Comparison of ENCODE assay signal across 20 cellular contexts in the genomic region with DNA sequence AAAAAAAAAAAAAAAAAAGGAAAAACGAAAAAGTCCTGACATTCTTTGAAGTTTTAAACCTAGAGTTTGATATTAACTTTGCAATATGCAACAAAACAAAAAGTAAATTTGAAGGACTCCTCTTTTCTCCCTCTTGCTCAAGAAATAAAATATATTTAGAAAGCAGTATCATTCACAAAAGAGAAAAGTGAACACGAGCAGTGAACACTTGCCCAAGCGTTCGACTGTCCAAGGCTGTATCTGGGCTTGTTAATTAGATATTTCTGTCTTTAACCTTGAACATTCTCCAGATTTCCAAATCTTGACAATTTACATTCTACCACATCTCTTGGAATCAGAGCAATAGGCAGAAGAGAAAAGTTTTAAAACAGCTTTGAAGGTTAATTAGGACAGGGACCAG.
DNase-seq lines count a peak whose midpoint lies in the region; ATAC-seq, FAIRE-seq and TF ChIP-seq lines count a peak whose summit lies in the region.
"Had no signal": no experiment of that assay in that cellular context is flagged by ENCODE, and none has a peak within 500 bp of the region (broad histone marks: within the 10 kb centered on the region; RNA-seq: fewer than 3 reads in every experiment).

No MANE protein-coding gene starts in this region.

- no peaks in the 10 kb centered on the region for H3K27me3 ChIP-seq in right lobe of liver
- H3K27me3 ChIP-seq in HepG2 (ENCODE audit: control insufficient read depth in 1 of 2, insufficient read depth in 2 of 2, low read length in 2 of 2) = no peaks in the 10 kb centered on the region
- no peaks in the 10 kb centered on the region for H3K27me3 ChIP-seq in esophagus muscularis mucosa
- no peaks in the 10 kb centered on the region for H3K27me3 ChIP-seq in muscle layer of colon (ENCODE audit: control insufficient read depth in 1 of 2, insufficient read depth in 2 of 2, low read length in 2 of 2)
- H3K27me3 ChIP-seq in hepatocyte = no peaks in the 10 kb centered on the region
- H3K27me3 ChIP-seq: MG63 had no signal

- DNase-seq in right lobe of liver = no peak
- DNase-seq in HepG2 (ENCODE audit: low spot score) = no peak
- DNase-seq in esophagus muscularis mucosa (ENCODE audit: extremely low spot score) = no peak
- DNase-seq in hepatocyte (ENCODE audit: low spot score) = no peak
- DNase-seq in MV-4-11 (lab: John Stamatoyannopoulos, UW) = no peak
- DNase-seq: CD4-positive, CD25-positive, alpha-beta regulatory T cell; DND-41; MG63; NCI-H1048; NCI-H1417 treated with DMSO at 0.1 percent for 48 hours; NCI-H187; NCI-H2107; NCI-H526 treated with DMSO at 0.1 percent for 48 hours; SHP77 treated with DMSO at 0.1 percent for 48 hours had no signal

- H3K79me2 ChIP-seq in HepG2 (ENCODE audit: insufficient read depth, low read length) = no peaks in the 10 kb centered on the region
- no peaks in the 10 kb centered on the region for H3K79me2 ChIP-seq in hepatocyte

- no peak overlapping the region for H3K4me3 ChIP-seq in right lobe of liver
- H3K4me3 ChIP-seq in HepG2 (replicated peaks in 1 of 3; ENCODE audit: insufficient read depth in 1 of 3, low read depth in 2 of 3, low read length in 3 of 3) = no peak overlapping the region
- no peak overlapping the region for H3K4me3 ChIP-seq in esophagus muscularis mucosa
- H3K4me3 ChIP-seq in muscle layer of colon (ENCODE audit: low read depth in 1 of 2, low read length in 2 of 2) = no peak overlapping the region
- H3K4me3 ChIP-seq in hepatocyte = no peak overlapping the region
- H3K4me3 ChIP-seq: GM23248, HAP-1, K562, MG63 had no signal

- TF ChIP-seq CTCF in right lobe of liver (IDR thresholded peaks at IDR 0.05) (no peak), HepG2 (CRISPR knock-in tag; IDR thresholded peaks at IDR 0.05) (no peak), esophagus muscularis mucosa (IDR thresholded peaks at IDR 0.05) (no peak), hepatocyte (IDR thresholded peaks at IDR 0.05; ENCODE audit: poor library complexity) (no peak)

- no peaks in the 10 kb centered on the region for H4K20me1 ChIP-seq in HepG2 (ENCODE audit: insufficient read depth, low read length)
- H4K20me1 ChIP-seq in hepatocyte (ENCODE audit: insufficient read depth, poor library complexity, severe bottlenecking) = no peaks in the 10 kb centered on the region

- POLR2A ChIA-PET in HepG2 (lab: Yijun Ruan, JAX) = no interaction called here

- H3K9ac ChIP-seq in HepG2 (ENCODE audit: insufficient read depth, low read depth, low read length) (no peak overlapping the region), muscle layer of colon (ENCODE audit: low read length) (no peak overlapping the region)
- H3K9ac ChIP-seq: GM23248 had no signal

- ATAC-seq in right lobe of liver = peak in 3 of 4 donors; percentile 33 to 43 (median 38)
- ATAC-seq in HepG2 = no peak
- no peak for ATAC-seq in HG02759 (IDR thresholded peaks at IDR 0.05; ENCODE audit: unreplicated experiment)
- ATAC-seq: K562 had no signal

- TF ChIP-seq RAD21 in HepG2 (CRISPR knock-in tag; IDR thresholded peaks at IDR 0.05) = no peak

- H3K4me1 ChIP-seq in right lobe of liver (peaks cover 0 to 4% (median 0%) of the 10 kb centered on the region in 4 donors), HepG2 (ENCODE audit: insufficient read depth, low read length) (0 out of 2 replicates have a peak, but pooled peaks cover 6% of the 10 kb centered on the region), esophagus muscularis mucosa (peaks cover 4 to 30% (median 26%) of the 10 kb centered on the region in 4 donors), muscle layer of colon (ENCODE audit: insufficient read depth, low read length) (peaks cover 18% of the 10 kb centered on the region), hepatocyte (ENCODE audit: insufficient read depth) (no peaks in the 10 kb centered on the region)

- intact Hi-C loops in right lobe of liver (cut with DNase I) = no loop called here
- intact Hi-C loops in HepG2 (cut with micrococcal nuclease; ENCODE audit: unreplicated experiment) = no loop called here
- intact Hi-C loops in esophagus muscularis mucosa (cut with DNase I) = no loop called here

- no peak overlapping the region for H3K27ac ChIP-seq in right lobe of liver
- no peak overlapping the region for H3K27ac ChIP-seq in HepG2 (ENCODE audit: extremely low read length, insufficient read depth, low read length)
- peak overlapping the region in 3 of 4 donors; percentile 44 to 46 (median 45) for H3K27ac ChIP-seq in esophagus muscularis mucosa (replicated peaks in 1 of 4)
- peak overlapping the region; percentile 10 for H3K27ac ChIP-seq in muscle layer of colon (ENCODE audit: low read depth, low read length)
- no peak overlapping the region for H3K27ac ChIP-seq in hepatocyte
- H3K27ac ChIP-seq: GM23248 had no signal

- H3K9me2 ChIP-seq in hepatocyte (replicated peaks; ENCODE audit: insufficient read depth) = no peaks in the 10 kb centered on the region

- BruUV-seq in HepG2 (replicated peaks; lab: Mats Ljungman, UMichigan) = no TSS peak

- H3K4me2 ChIP-seq in HepG2 (ENCODE audit: low read depth, low read length) = no peak overlapping the region
- H3K4me2 ChIP-seq in hepatocyte = no peak overlapping the region

- TF ChIP-seq POLR2A in right lobe of liver (IDR thresholded peaks at IDR 0.05) = no peak
- TF ChIP-seq POLR2A in HepG2 (IDR thresholded peaks at IDR 0.05; ENCODE audit: insufficient read depth in 1 of 2, low read depth in 2 of 2, low read length in 2 of 2) = no peak
- no peak for TF ChIP-seq POLR2A in esophagus muscularis mucosa (IDR thresholded peaks at IDR 0.05; ENCODE audit: low read depth)

- H3K36me3 ChIP-seq in right lobe of liver (no peaks in the 10 kb centered on the region), HepG2 (replicated peaks in 1 of 2; ENCODE audit: control insufficient read depth in 1 of 2, insufficient read depth in 2 of 2, low read length in 2 of 2) (no peaks in the 10 kb centered on the region), esophagus muscularis mucosa (no peaks in the 10 kb centered on the region), muscle layer of colon (ENCODE audit: insufficient read depth, low read length) (no peaks in the 10 kb centered on the region), hepatocyte (replicated peaks; ENCODE audit: insufficient read depth, low read depth) (no peaks in the 10 kb centered on the region)
- H3K36me3 ChIP-seq: HAP-1, MG63 had no signal

- H3K9me3 ChIP-seq in right lobe of liver = no peaks in the 10 kb centered on the region
- H3K9me3 ChIP-seq in HepG2 (ENCODE audit: low read length) = no peaks in the 10 kb centered on the region
- H3K9me3 ChIP-seq in esophagus muscularis mucosa = no peaks in the 10 kb centered on the region
- H3K9me3 ChIP-seq in muscle layer of colon (ENCODE audit: low read length) = no peaks in the 10 kb centered on the region
- no peaks in the 10 kb centered on the region for H3K9me3 ChIP-seq in hepatocyte (ENCODE audit: low read depth)
- H3K9me3 ChIP-seq: HAP-1, MG63 had no signal

- TF ChIP-seq EP300 in HepG2 (IDR thresholded peaks at IDR 0.05; ENCODE audit: low read depth in 2 of 2, low read length in 2 of 2) = no peak
- TF ChIP-seq EP300 in HepG2 (CRISPR knock-in tag; IDR thresholded peaks at IDR 0.05; ENCODE audit: borderline replicate concordance) = no peak
- no peak for TF ChIP-seq EP300 in esophagus muscularis mucosa (IDR thresholded peaks at IDR 0.05)

- no peak for FAIRE-seq in HepG2 (lab: Jason Lieb, UNC)
- FAIRE-seq: GM12891, K562 had no signal

- no peak overlapping the region for H2AFZ ChIP-seq in HepG2 (ENCODE audit: low read length)
- H2AFZ ChIP-seq in hepatocyte = no peak overlapping the region
- H2AFZ ChIP-seq: GM23248 had no signal

- WGBS in right lobe of liver (ENCODE audit: insufficient coverage, low coverage, low lambda C conversion rate, missing lambda C conversion rate) = 43% methylated on average over 4 of the region's 4 CpGs
- WGBS in HepG2 (ENCODE audit: low lambda C conversion rate) = 94% methylated on average over 4 of the region's 4 CpGs
- WGBS in esophagus muscularis mucosa = 51% methylated on average over 4 of the region's 4 CpGs
- 90% methylated on average over 4 of the region's 4 CpGs for WGBS in hepatocyte (ENCODE audit: low lambda C conversion rate, missing lambda C conversion rate)

- in situ Hi-C loops in HepG2 (cut with HindIII; ENCODE audit: extremely low pct_ligation_motif_present, low pct_unique_long_range_greater_than_20kb) = no loop called here

- CTCF ChIA-PET in HepG2 (lab: Yijun Ruan, JAX; ENCODE audit: low intra/inter-chr PET ratio, low total read pairs) = no interaction called here

TF ChIP-seq in HepG2, 621 proteins besides CTCF, POLR2A, EP300 and RAD21 (continues in another document):
- no peak for TF ChIP-seq RNF219 (CRISPR knock-in tag; IDR thresholded peaks at IDR 0.05)
- no peak for TF ChIP-seq ZNF883 (CRISPR knock-in tag; IDR thresholded peaks at IDR 0.05; ENCODE audit: not compliant biosample characterization)
- no peak for TF ChIP-seq DNMT3B (CRISPR knock-in tag; conservative IDR thresholded peaks at IDR 0.05)
- no peak for TF ChIP-seq ZNF569 (CRISPR knock-in tag; IDR thresholded peaks at IDR 0.05; ENCODE audit: borderline replicate concordance)

Comparison
In these comparisons a context has a peak if more than half of its experiments do, and no peak if none do; other contexts are left out.
1. ATAC-seq: peak in right lobe of liver (3 of 4); none in HepG2 (single experiment) and HG02759 (single experiment).
2. H3K27ac ChIP-seq: peak in esophagus muscularis mucosa (3 of 4) and muscle layer of colon (single experiment); none in right lobe of liver (0 of 3), HepG2 (single experiment) and hepatocyte (single experiment).